21 cellular contexts compared by ENCODE assay signal in the genomic region with DNA sequence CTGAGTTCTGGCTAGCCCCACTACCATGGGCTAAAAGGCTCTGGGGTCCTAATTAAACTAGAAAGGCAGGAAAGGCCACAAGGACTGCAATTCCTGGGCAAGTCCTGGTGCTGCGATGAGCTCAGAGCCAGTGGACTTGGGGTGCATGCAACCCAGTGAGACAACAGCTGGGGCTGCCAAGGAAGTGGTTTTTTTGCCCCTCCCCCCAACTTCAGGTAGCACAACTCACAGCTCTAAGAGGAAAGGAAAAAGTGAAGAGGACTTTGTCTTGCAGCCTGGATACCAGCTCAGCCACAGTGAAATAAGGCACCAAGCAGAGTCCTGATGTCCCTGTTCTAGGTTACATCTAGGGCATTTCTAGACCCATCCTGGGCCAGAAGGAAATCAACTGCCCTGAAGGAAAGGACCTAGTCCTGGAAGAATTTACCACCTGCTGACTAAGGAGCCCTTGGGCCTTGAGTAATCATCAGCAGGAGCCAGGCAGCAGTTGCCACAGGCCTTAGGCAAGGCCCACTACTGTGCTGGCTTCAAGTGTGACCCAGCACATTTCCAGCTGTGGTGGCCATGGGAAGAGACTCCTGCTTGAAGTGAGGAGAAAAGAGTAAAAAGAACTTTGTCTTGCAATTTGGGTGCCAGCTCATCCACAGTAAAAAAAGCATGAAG.
"Had no signal": no experiment of that assay in that cellular context is flagged by ENCODE, and none has a peak within 500 bp of the region (broad histone marks: within the 10 kb centered on the region; RNA-seq: fewer than 3 reads in every experiment).

No MANE protein-coding gene starts in this region.

- H3K27me3 ChIP-seq: brain microvascular endothelial cell, colonic mucosa, heart right ventricle, left lung, right atrium auricular region, spleen, upper lobe of right lung had no signal

- ATAC-seq: activated naive CD4-positive, alpha-beta T cell treated with anti-CD3 and anti-CD28 coated beads, Interleukin-2, amount 50 U/mL, for 72 hours; heart right ventricle; left lung; naive thymus-derived CD8-positive, alpha-beta T cell; upper lobe of right lung; WTC11 had no signal

- H3K27me3 Mint-ChIP-seq: central memory CD8-positive, alpha-beta T cell had no signal

- DNase-seq: activated T-cell treated with anti-CD3 and anti-CD28 coated beads, Interleukin-2, amount 50 U/mL, for 1 hour; aorta; brain microvascular endothelial cell; colonic mucosa; endodermal cell; heart right ventricle; left lung; naive thymus-derived CD8-positive, alpha-beta T cell; spleen; stimulated activated CD4-positive, alpha-beta T cell treated with anti-CD3 and anti-CD28 coated beads, Interleukin-4, amount 100 ng/mL, for 24 hours; stimulated activated naive CD4-positive, alpha-beta T cell treated with Interleukin-2 at 50 U/mL for 16 hours; T-helper 1 cell; upper lobe of right lung had no signal

- H3K27ac Mint-ChIP-seq: activated naive CD4-positive, alpha-beta T cell treated with anti-CD3 and anti-CD28 coated beads, Interleukin-2, amount 50 U/mL, for 72 hours; endodermal cell; mesothelial cell of epicardium; naive thymus-derived CD8-positive, alpha-beta T cell; WTC11 had no signal

- H3K4me1 Mint-ChIP-seq: central memory CD8-positive, alpha-beta T cell; endodermal cell; mesothelial cell of epicardium; naive thymus-derived CD8-positive, alpha-beta T cell had no signal

- H3K4me1 ChIP-seq: colonic mucosa, heart right ventricle, left lung, prostate gland, right atrium auricular region, spleen, upper lobe of right lung had no signal

- H3K4me3 Mint-ChIP-seq: central memory CD8-positive, alpha-beta T cell; endodermal cell; mesothelial cell of epicardium; naive thymus-derived CD8-positive, alpha-beta T cell; WTC11 had no signal

- H3K9me3 ChIP-seq: colonic mucosa, left lung, prostate gland, right atrium auricular region, spleen, thoracic aorta, upper lobe of right lung had no signal

- H3K4me3 ChIP-seq: colonic mucosa, heart right ventricle, left lung, lung, prostate gland, right atrium auricular region, spleen, thoracic aorta, upper lobe of right lung had no signal

- H3K36me3 Mint-ChIP-seq: mesothelial cell of epicardium; naive thymus-derived CD8-positive, alpha-beta T cell had no signal

- H3K27ac ChIP-seq: brain microvascular endothelial cell, colonic mucosa, heart right ventricle, left lung, prostate gland, right atrium auricular region, spleen, thoracic aorta, upper lobe of right lung had no signal

- H3K36me3 ChIP-seq: brain microvascular endothelial cell, colonic mucosa, heart right ventricle, left lung, prostate gland, right atrium auricular region, spleen, thoracic aorta, upper lobe of right lung had no signal
